Comparison of ENCODE assay signal across 8 cellular contexts in genomic region chr2:32039447-32040219, GRCh38. TPM values are rescaled to one million over a fixed set of nuclear protein-coding genes. Genes with fewer than 3 reads are reported as not detected.
DNase-seq lines count a peak whose midpoint lies in the region; ATAC-seq and TF ChIP-seq lines count a peak whose summit lies in the region.

DPY30 (minus strand) TSS chr2:32039805; CDS start chr2:32039456, 349 bp downstream.

- no peaks in the 10 kb centered on the region for H3K9me3 Mint-ChIP-seq in activated CD4-positive, alpha-beta T cell treated with anti-CD3 and anti-CD28 coated beads, Interleukin-2, amount 10 ng/mL, durations not matched to agents 24 days and 14 days

- H3K9me3 ChIP-seq in colonic mucosa, result no peaks in the 10 kb centered on the region

- DNase-seq in C1 segment of cervical spinal cord (lab: John Stamatoyannopoulos, UW), result peak; percentile 57 to 93 (median 86)
- peak; percentile 90 for DNase-seq in NCI-H69 (lab: John Stamatoyannopoulos, UW)
- peak; percentile 97 for DNase-seq in activated CD4-positive, alpha-beta T cell treated with anti-CD3 and anti-CD28 coated beads, Interleukin-2, amount 10 ng/mL, durations not matched to agents 24 days and 14 days
- DNase-seq in colonic mucosa, result peak; percentile 95
- DNase-seq in left colon, result peak; percentile 91 to 93
- DNase-seq in stimulated activated CD4-positive, alpha-beta T cell treated with anti-CD3 and anti-CD28 coated beads, Interleukin-1b, Interleukin-23, amount 100 ng/mL, for 4 hours (ENCODE audit: low read depth in 2 of 2), result peak; percentile 82 to 88

- ATAC-seq in GM19351 (IDR thresholded peaks at IDR 0.05; ENCODE audit: unreplicated experiment), result peak; percentile 92
- peak; percentile 89 for ATAC-seq in HG03520 (IDR thresholded peaks at IDR 0.05; ENCODE audit: unreplicated experiment)
- peak; percentile 99 for ATAC-seq in left colon

- no peaks in the 10 kb centered on the region for H3K27me3 Mint-ChIP-seq in activated CD4-positive, alpha-beta T cell treated with anti-CD3 and anti-CD28 coated beads, Interleukin-2, amount 10 ng/mL, durations not matched to agents 24 days and 14 days

- H3K27me3 ChIP-seq in colonic mucosa, result no peaks in the 10 kb centered on the region

- H3K4me1 Mint-ChIP-seq in activated CD4-positive, alpha-beta T cell treated with anti-CD3 and anti-CD28 coated beads, Interleukin-2, amount 10 ng/mL, durations not matched to agents 24 days and 14 days, result peaks cover 14% of the 10 kb centered on the region

- intact Hi-C loops in activated CD4-positive, alpha-beta T cell treated with anti-CD3 and anti-CD28 coated beads, Interleukin-2, amount 10 ng/mL, durations not matched to agents 24 days and 14 days (cut with micrococcal nuclease), result loop anchor here (1.0 kb wide), 3 partner anchors 24 to 126 kb away; partner anchors contain the start of genes MEMO1, SLC30A6 and SPAST
- intact Hi-C loops in colonic mucosa (cut with DNase I) (no loop called here), left colon (cut with DNase I, micrococcal nuclease) (no loop called here)

- H3K9ac ChIP-seq in colonic mucosa (ENCODE audit: low read depth in 2 of 2, low read length in 2 of 2), result peak within 1 kb of the TSS; percentile 80 to 86

- no peak for TF ChIP-seq CTCF in colonic mucosa (IDR thresholded peaks at IDR 0.05)

- peak within 1 kb of the TSS; percentile 74 for H3K27ac ChIP-seq in colonic mucosa

- peak within 1 kb of the TSS; percentile 97 for H3K4me3 Mint-ChIP-seq in activated CD4-positive, alpha-beta T cell treated with anti-CD3 and anti-CD28 coated beads, Interleukin-2, amount 10 ng/mL, durations not matched to agents 24 days and 14 days

- peaks cover 4% of the 10 kb centered on the region for H3K36me3 Mint-ChIP-seq in activated CD4-positive, alpha-beta T cell treated with anti-CD3 and anti-CD28 coated beads, Interleukin-2, amount 10 ng/mL, durations not matched to agents 24 days and 14 days (ENCODE audit: low read depth)

- H3K4me3 ChIP-seq in colonic mucosa, result peak within 1 kb of the TSS; percentile 86

- peak within 1 kb of the TSS; percentile 92 for H3K27ac Mint-ChIP-seq in activated CD4-positive, alpha-beta T cell treated with anti-CD3 and anti-CD28 coated beads, Interleukin-2, amount 10 ng/mL, durations not matched to agents 24 days and 14 days

- H3K4me1 ChIP-seq in colonic mucosa, result peaks cover 3% of the 10 kb centered on the region

- no peaks in the 10 kb centered on the region for H3K36me3 ChIP-seq in colonic mucosa

RNA-seq across cellular contexts. Expression of gene DPY30, which starts in this region (rescaled TPM):
- total RNA-seq in activated CD4-positive, alpha-beta T cell treated with anti-CD3 and anti-CD28 coated beads, Interleukin-2, amount 10 ng/mL, durations not matched to agents 24 days and 14 days, result 71.8 and 74.4 TPM in 2 replicates
- total RNA-seq in colonic mucosa, result 10 to 100 TPM; 57.1 to 61.8 TPM
- 10 to 100 TPM; 40.5 to 50.8 TPM for total RNA-seq in left colon

Comparison
In these comparisons a context has a peak if more than half of its experiments do, and no peak if none do; other contexts are left out.
1. Peak in every context shown above with its lines: DNase-seq, ATAC-seq, H3K4me3 ChIP-seq and H3K27ac ChIP-seq.